ENCODE assay signal across 18 cellular contexts in the genomic region with DNA sequence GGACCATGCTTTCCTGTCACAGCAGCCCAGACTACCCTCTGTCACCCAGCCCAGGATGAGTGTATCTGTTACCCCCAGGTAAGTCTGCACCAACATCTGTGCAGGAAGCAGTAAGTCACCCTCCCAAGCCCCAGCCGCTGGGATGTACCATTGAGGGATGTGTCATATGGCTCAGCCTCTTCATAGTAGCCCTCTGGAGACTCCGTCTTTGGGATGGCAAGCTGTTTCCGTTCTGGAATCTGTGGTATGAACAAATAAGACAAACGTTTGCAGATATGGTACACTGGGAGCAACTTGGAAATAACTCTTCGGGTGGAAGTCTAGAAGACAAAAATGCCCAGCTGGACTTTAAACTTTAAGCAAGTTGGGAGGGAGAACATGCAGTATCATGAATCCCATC.
"Had no signal": no experiment of that assay in that cellular context is flagged by ENCODE, and none has a peak within 500 bp of the region (broad histone marks: within the 10 kb centered on the region; RNA-seq: fewer than 3 reads in every experiment).

No MANE protein-coding gene starts in this region.

- H3K4me3 Mint-ChIP-seq: activated CD8-positive, alpha-beta memory T cell treated with anti-CD3 and anti-CD28 coated beads, Interleukin-2, amount 10 ng/mL, durations not matched to agents 7 days and 5 days; activated naive CD4-positive, alpha-beta T cell treated with anti-CD3 and anti-CD28 coated beads, Interleukin-2, amount 10 ng/mL, durations not matched to agents 7 days and 5 days; nephron; stimulated activated naive B cell treated with anti-CD40 and anti-IgM and Interleukin-4, amounts not matched to agents 10 μg/mL and 1 μg/mL and 100 μg/mL, for 72 hours had no signal

- H3K27ac Mint-ChIP-seq: activated CD8-positive, alpha-beta memory T cell treated with anti-CD3 and anti-CD28 coated beads, Interleukin-2, amount 10 ng/mL, durations not matched to agents 7 days and 5 days; activated naive CD4-positive, alpha-beta T cell treated with anti-CD3 and anti-CD28 coated beads, Interleukin-2, amount 10 ng/mL, durations not matched to agents 7 days and 5 days; activated T-helper 2 cell treated with anti-CD3 and anti-CD28 coated beads, Interferon-gamma antibody, Interleukin-2, Interleukin-4, amounts not matched to agents 10 μg/mL and 5 μg/mL and 100 μg/mL, durations not matched to agents 14 hours and 24 hours and 36 hours; stimulated activated naive B cell treated with anti-CD40 and anti-IgM and Interleukin-4, amounts not matched to agents 10 μg/mL and 1 μg/mL and 100 μg/mL, for 72 hours had no signal

- H3K36me3 Mint-ChIP-seq: activated CD8-positive, alpha-beta memory T cell treated with anti-CD3 and anti-CD28 coated beads, Interleukin-2, amount 10 ng/mL, durations not matched to agents 7 days and 5 days; activated naive CD4-positive, alpha-beta T cell treated with anti-CD3 and anti-CD28 coated beads, Interleukin-2, amount 10 ng/mL, durations not matched to agents 7 days and 5 days; stimulated activated naive B cell treated with anti-CD40 and anti-IgM and Interleukin-4, amounts not matched to agents 10 μg/mL and 1 μg/mL and 100 μg/mL, for 72 hours had no signal

- FAIRE-seq: endometrium had no signal

- ATAC-seq: activated CD8-positive, alpha-beta memory T cell treated with anti-CD3 and anti-CD28 coated beads, Interleukin-2, amount 10 ng/mL, durations not matched to agents 7 days and 5 days; psoas muscle; sciatic nerve; stimulated activated naive B cell treated with anti-CD40 and anti-IgM and Interleukin-4, amounts not matched to agents 10 μg/mL and 1 μg/mL and 100 μg/mL, for 72 hours had no signal

- H3K36me3 ChIP-seq: colonic mucosa, vagina had no signal

- H3K4me1 ChIP-seq: colonic mucosa, psoas muscle had no signal

- H3K4me3 ChIP-seq: colonic mucosa, esophagus muscularis mucosa, psoas muscle, tibial nerve, vagina had no signal

- H3K4me1 Mint-ChIP-seq: activated CD8-positive, alpha-beta memory T cell treated with anti-CD3 and anti-CD28 coated beads, Interleukin-2, amount 10 ng/mL, durations not matched to agents 7 days and 5 days; activated naive CD4-positive, alpha-beta T cell treated with anti-CD3 and anti-CD28 coated beads, Interleukin-2, amount 10 ng/mL, durations not matched to agents 7 days and 5 days; stimulated activated naive B cell treated with anti-CD40 and anti-IgM and Interleukin-4, amounts not matched to agents 10 μg/mL and 1 μg/mL and 100 μg/mL, for 72 hours had no signal

- H3K27me3 ChIP-seq: colonic mucosa, esophagus muscularis mucosa, tibial nerve, vagina had no signal

- H3K9me3 Mint-ChIP-seq: activated naive CD4-positive, alpha-beta T cell treated with anti-CD3 and anti-CD28 coated beads, Interleukin-2, amount 10 ng/mL, durations not matched to agents 7 days and 5 days; activated T-helper 2 cell treated with anti-CD3 and anti-CD28 coated beads, Interferon-gamma antibody, Interleukin-2, Interleukin-4, amounts not matched to agents 10 μg/mL and 5 μg/mL and 100 μg/mL, durations not matched to agents 14 hours and 24 hours and 36 hours; nephron; stimulated activated naive B cell treated with anti-CD40 and anti-IgM and Interleukin-4, amounts not matched to agents 10 μg/mL and 1 μg/mL and 100 μg/mL, for 72 hours had no signal

- DNase-seq: activated CD4-positive, CD25-positive, alpha-beta regulatory T cell treated with anti-CD3 and anti-CD28 coated beads, Interleukin-2, amount 50 U/mL, for 72 hours; activated CD8-positive, alpha-beta memory T cell treated with anti-CD3 and anti-CD28 coated beads, Interleukin-2, amount 10 ng/mL, durations not matched to agents 7 days and 5 days; activated naive CD4-positive, alpha-beta T cell treated with anti-CD3 and anti-CD28 coated beads, Interleukin-2, amount 10 ng/mL, durations not matched to agents 7 days and 5 days; activated T-cell treated with anti-CD3 and anti-CD28 coated beads, Interleukin-2, amount 50 U/mL, for 1 hour; colonic mucosa; hippocampal formation; left ventricle myocardium superior; psoas muscle; stimulated activated CD4-positive, alpha-beta T cell treated with anti-CD3 and anti-CD28 coated beads, Interleukin-4, amount 100 ng/mL, for 1 hour; stimulated activated naive B cell treated with anti-CD40 and anti-IgM and Interleukin-4, amounts not matched to agents 10 μg/mL and 1 μg/mL and 100 μg/mL, for 72 hours; T-helper 1 cell had no signal

- H3K27me3 Mint-ChIP-seq: stimulated activated naive B cell treated with anti-CD40 and anti-IgM and Interleukin-4, amounts not matched to agents 10 μg/mL and 1 μg/mL and 100 μg/mL, for 72 hours had no signal

- H3K27ac ChIP-seq: colonic mucosa, esophagus muscularis mucosa, psoas muscle, vagina had no signal

- H3K9me3 ChIP-seq: colonic mucosa, esophagus muscularis mucosa, psoas muscle, tibial nerve, vagina had no signal
